1 cellular context compared by ENCODE assay signal in the genomic region with DNA sequence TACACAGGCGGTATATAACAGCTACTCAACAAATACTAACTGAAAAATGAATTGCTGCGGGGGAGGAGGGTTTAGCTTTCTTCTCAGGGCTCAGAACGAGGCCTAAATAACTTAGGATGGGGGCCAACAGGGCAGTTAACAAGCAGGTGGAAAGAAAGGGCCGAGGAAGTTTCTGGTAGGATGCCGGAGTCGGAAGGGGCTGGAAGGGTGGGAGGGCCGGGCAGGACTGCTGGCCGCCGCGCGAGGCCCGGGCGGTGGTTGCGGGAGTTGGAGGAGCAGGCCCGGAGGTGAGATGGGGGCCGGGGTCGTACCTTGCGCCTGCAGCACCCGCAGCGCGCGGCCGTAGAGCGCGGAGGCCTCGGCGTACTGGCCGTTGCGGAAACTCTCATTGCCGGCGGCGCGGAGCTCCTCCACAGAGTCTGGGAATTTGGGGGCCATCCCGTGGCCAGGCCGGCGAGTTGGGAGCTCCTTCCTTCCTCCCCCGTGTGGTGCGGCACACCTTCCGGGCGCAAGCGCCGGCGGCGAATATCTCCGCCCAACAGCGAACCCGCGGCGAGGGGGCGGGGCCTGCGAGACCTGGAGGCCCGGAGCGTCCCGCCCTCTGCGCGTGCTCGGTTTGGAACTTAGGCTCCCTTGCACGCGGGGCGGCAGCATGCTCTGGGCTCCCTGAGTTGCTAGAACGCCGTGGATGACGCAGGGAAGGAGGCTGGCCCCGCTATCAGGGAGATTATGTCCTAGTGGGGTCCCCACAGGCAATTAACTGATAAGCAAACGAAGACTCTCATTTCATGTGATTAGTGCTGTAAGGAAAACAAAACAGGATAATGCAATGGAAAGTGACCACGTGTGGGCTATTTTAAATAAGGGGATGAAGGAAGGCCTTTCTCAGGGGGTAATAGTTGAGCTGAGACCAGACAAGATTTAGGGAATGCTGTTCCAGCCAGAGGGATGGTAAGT.
TF ChIP-seq lines count a peak whose summit lies in the region.

A gene with protein sequence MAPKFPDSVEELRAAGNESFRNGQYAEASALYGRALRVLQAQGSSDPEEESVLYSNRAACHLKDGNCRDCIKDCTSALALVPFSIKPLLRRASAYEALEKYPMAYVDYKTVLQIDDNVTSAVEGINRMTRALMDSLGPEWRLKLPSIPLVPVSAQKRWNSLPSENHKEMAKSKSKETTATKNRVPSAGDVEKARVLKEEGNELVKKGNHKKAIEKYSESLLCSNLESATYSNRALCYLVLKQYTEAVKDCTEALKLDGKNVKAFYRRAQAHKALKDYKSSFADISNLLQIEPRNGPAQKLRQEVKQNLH (minus strand): TSS at position 502 of the 957 bp plus-strand sequence. CDS start 64 bp downstream, at position 438.

TF ChIP-seq in WTC11, 78 proteins besides CTCF, POLR2A, EP300 and RAD21 (continued from another document):
- TF ChIP-seq, protein P1, sequence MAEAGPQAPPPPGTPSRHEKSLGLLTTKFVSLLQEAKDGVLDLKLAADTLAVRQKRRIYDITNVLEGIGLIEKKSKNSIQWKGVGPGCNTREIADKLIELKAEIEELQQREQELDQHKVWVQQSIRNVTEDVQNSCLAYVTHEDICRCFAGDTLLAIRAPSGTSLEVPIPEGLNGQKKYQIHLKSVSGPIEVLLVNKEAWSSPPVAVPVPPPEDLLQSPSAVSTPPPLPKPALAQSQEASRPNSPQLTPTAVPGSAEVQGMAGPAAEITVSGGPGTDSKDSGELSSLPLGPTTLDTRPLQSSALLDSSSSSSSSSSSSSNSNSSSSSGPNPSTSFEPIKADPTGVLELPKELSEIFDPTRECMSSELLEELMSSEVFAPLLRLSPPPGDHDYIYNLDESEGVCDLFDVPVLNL (CRISPR knock-in tag; IDR thresholded peaks at IDR 0.05; ENCODE audit: borderline replicate concordance, low read depth): 0 out of 2 replicates have a peak, but pooled peaks have one; percentile 59
- peak; percentile 94 for TF ChIP-seq FOXP1 (CRISPR knock-in tag; IDR thresholded peaks at IDR 0.05; ENCODE audit: borderline replicate concordance)
- TF ChIP-seq, protein P2, sequence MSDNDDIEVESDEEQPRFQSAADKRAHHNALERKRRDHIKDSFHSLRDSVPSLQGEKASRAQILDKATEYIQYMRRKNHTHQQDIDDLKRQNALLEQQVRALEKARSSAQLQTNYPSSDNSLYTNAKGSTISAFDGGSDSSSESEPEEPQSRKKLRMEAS (CRISPR knock-in tag; IDR thresholded peaks at IDR 0.05): peak; percentile 94
- TF ChIP-seq ELF4 (CRISPR knock-in tag; IDR thresholded peaks at IDR 0.05; ENCODE audit: low read depth): no peak
- TF ChIP-seq MXD4 (CRISPR knock-in tag; IDR thresholded peaks at IDR 0.05; ENCODE audit: borderline replicate concordance): no peak
- TF ChIP-seq SP1 (CRISPR knock-in tag; conservative IDR thresholded peaks at IDR 0.05): peak; percentile 89
- TF ChIP-seq NFYB (CRISPR knock-in tag; conservative IDR thresholded peaks at IDR 0.05; ENCODE audit: low read depth): peak; percentile 27; the same call in 1 of the 2 replicates
- peak; percentile 63; the same call in 1 of the 2 replicates for TF ChIP-seq ETV6 (CRISPR knock-in tag; IDR thresholded peaks at IDR 0.05)
- TF ChIP-seq, protein P3, sequence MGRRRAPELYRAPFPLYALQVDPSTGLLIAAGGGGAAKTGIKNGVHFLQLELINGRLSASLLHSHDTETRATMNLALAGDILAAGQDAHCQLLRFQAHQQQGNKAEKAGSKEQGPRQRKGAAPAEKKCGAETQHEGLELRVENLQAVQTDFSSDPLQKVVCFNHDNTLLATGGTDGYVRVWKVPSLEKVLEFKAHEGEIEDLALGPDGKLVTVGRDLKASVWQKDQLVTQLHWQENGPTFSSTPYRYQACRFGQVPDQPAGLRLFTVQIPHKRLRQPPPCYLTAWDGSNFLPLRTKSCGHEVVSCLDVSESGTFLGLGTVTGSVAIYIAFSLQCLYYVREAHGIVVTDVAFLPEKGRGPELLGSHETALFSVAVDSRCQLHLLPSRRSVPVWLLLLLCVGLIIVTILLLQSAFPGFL (CRISPR knock-in tag; IDR thresholded peaks at IDR 0.05; ENCODE audit: borderline replicate concordance): peak; percentile 73; the same call in 1 of the 2 replicates
- TF ChIP-seq IRF2 (CRISPR knock-in tag; IDR thresholded peaks at IDR 0.05; ENCODE audit: borderline replicate concordance, low read depth): no peak
- TF ChIP-seq ZBTB21 (CRISPR knock-in tag; IDR thresholded peaks at IDR 0.05; ENCODE audit: borderline replicate concordance): no peak
- TF ChIP-seq, protein P4, sequence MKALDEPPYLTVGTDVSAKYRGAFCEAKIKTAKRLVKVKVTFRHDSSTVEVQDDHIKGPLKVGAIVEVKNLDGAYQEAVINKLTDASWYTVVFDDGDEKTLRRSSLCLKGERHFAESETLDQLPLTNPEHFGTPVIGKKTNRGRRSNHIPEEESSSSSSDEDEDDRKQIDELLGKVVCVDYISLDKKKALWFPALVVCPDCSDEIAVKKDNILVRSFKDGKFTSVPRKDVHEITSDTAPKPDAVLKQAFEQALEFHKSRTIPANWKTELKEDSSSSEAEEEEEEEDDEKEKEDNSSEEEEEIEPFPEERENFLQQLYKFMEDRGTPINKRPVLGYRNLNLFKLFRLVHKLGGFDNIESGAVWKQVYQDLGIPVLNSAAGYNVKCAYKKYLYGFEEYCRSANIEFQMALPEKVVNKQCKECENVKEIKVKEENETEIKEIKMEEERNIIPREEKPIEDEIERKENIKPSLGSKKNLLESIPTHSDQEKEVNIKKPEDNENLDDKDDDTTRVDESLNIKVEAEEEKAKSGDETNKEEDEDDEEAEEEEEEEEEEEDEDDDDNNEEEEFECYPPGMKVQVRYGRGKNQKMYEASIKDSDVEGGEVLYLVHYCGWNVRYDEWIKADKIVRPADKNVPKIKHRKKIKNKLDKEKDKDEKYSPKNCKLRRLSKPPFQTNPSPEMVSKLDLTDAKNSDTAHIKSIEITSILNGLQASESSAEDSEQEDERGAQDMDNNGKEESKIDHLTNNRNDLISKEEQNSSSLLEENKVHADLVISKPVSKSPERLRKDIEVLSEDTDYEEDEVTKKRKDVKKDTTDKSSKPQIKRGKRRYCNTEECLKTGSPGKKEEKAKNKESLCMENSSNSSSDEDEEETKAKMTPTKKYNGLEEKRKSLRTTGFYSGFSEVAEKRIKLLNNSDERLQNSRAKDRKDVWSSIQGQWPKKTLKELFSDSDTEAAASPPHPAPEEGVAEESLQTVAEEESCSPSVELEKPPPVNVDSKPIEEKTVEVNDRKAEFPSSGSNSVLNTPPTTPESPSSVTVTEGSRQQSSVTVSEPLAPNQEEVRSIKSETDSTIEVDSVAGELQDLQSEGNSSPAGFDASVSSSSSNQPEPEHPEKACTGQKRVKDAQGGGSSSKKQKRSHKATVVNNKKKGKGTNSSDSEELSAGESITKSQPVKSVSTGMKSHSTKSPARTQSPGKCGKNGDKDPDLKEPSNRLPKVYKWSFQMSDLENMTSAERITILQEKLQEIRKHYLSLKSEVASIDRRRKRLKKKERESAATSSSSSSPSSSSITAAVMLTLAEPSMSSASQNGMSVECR (CRISPR knock-in tag; IDR thresholded peaks at IDR 0.05; ENCODE audit: borderline replicate concordance): peak; percentile 55; the same call in 1 of the 2 replicates
- no peak for TF ChIP-seq ZNF416 (CRISPR knock-in tag; IDR thresholded peaks at IDR 0.05)
- TF ChIP-seq, protein P5, sequence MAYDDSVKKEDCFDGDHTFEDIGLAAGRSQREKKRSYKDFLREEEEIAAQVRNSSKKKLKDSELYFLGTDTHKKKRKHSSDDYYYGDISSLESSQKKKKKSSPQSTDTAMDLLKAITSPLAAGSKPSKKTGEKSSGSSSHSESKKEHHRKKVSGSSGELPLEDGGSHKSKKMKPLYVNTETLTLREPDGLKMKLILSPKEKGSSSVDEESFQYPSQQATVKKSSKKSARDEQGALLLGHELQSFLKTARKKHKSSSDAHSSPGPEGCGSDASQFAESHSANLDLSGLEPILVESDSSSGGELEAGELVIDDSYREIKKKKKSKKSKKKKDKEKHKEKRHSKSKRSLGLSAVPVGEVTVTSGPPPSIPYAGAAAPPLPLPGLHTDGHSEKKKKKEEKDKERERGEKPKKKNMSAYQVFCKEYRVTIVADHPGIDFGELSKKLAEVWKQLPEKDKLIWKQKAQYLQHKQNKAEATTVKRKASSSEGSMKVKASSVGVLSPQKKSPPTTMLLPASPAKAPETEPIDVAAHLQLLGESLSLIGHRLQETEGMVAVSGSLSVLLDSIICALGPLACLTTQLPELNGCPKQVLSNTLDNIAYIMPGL (CRISPR knock-in tag; IDR thresholded peaks at IDR 0.05): peak; percentile 73; the same call in 1 of the 2 replicates
- TF ChIP-seq NR3C1 (CRISPR knock-in tag; conservative IDR thresholded peaks at IDR 0.05; ENCODE audit: low read depth): no peak
- peak; percentile 66; the same call in 1 of the 2 replicates for TF ChIP-seq CREM (CRISPR knock-in tag; IDR thresholded peaks at IDR 0.05)
- peak; percentile 91 for TF ChIP-seq TEAD1 (CRISPR knock-in tag; IDR thresholded peaks at IDR 0.05)
- TF ChIP-seq CBFB (CRISPR knock-in tag; IDR thresholded peaks at IDR 0.05; ENCODE audit: low read depth): no peak
- 0 out of 2 replicates have a peak, but pooled peaks have one; percentile 87 for TF ChIP-seq RELA (CRISPR knock-in tag; IDR thresholded peaks at IDR 0.05; ENCODE audit: borderline replicate concordance)
- TF ChIP-seq FOXK1 (CRISPR knock-in tag; IDR thresholded peaks at IDR 0.05): peak; percentile 79
- peak; percentile 86 for TF ChIP-seq SMAD3 (CRISPR knock-in tag; IDR thresholded peaks at IDR 0.05; ENCODE audit: borderline replicate concordance)
